In the genomic region with DNA sequence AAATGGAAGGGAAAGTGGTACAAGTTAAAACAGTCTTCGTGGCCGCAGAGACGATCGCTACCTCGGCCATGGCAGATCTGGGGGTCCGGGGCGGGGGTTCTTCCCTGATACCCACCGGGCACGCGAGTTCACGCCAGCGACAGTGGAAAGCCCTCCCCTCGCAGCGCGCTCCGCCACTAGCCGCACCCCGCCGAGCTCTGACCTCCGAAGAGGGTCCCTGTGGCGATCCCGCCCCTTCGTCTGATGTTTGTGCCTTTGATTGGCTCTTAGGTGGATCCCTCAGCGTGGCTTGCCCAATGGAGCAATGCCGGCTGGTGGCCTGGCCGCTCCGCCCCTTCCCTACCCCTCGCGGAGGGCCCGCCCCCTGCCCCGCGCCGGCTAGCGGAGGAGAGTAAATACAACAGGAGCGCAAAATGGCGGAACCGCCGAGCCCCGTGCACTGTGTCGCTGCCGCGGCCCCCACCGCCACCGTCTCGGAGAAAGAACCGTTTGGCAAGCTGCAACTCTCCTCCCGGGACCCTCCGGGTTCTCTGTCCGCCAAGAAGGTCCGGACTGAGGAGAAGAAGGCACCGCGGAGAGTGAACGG, we compare ENCODE assay signal across 8 cellular contexts. TPM values are rescaled to one million over a fixed set of nuclear protein-coding genes. Genes with fewer than 3 reads are reported as not detected.
DNase-seq lines count a peak whose midpoint lies in the region; ATAC-seq and TF ChIP-seq lines count a peak whose summit lies in the region.

RSBN1L (plus strand) TSS at position 403 of the 586 bp plus-strand sequence; CDS start at position 414, 11 bp downstream.

- H3K36me3 Mint-ChIP-seq in T-helper 17 cell (ENCODE audit: low read depth), result peaks cover 7% of the 10 kb centered on the region

- ATAC-seq in HG02885 (IDR thresholded peaks at IDR 0.05; ENCODE audit: poor library complexity, unreplicated experiment), result peak; percentile 94
- peak; percentile 95 for ATAC-seq in T-helper 17 cell

- H3K27ac ChIP-seq in angular gyrus (ENCODE audit: low read depth, low read length) (peak within 1 kb of the TSS; percentile 94), right atrium auricular region (peak within 1 kb of the TSS; percentile 98 to 99), uterus (peak within 1 kb of the TSS; percentile 92 to 97)

- TF ChIP-seq POLR2A in GM15510 (IDR thresholded peaks at IDR 0.05; ENCODE audit: borderline replicate concordance, extremely low read depth, insufficient read length) (peak; percentile 76), uterus (IDR thresholded peaks at IDR 0.05) (peak; percentile 90 to 98)

- H3K4me3 ChIP-seq in right atrium auricular region, result peak within 1 kb of the TSS; percentile 91 to 99
- H3K4me3 ChIP-seq in uterus, result peak within 1 kb of the TSS; percentile 73 to 96

- TF ChIP-seq CTCF in right atrium auricular region (IDR thresholded peaks at IDR 0.05), result peak in 1 of 2 donors; percentile 41
- TF ChIP-seq CTCF in uterus (IDR thresholded peaks at IDR 0.05), result peak; percentile 24 to 68 (median 47)

- no peaks in the 10 kb centered on the region for H3K9me3 ChIP-seq in T-helper 17 cell (ENCODE audit: control insufficient read depth, low read length, poor library complexity, severe bottlenecking)
- no peaks in the 10 kb centered on the region for H3K9me3 ChIP-seq in right atrium auricular region
- H3K9me3 ChIP-seq in uterus, result no peaks in the 10 kb centered on the region

- peaks cover 0 to 54% of the 10 kb centered on the region in 2 donors for H3K4me1 ChIP-seq in right atrium auricular region
- H3K4me1 ChIP-seq in uterus, result peaks cover 0 to 7% of the 10 kb centered on the region in 2 donors

- H3K27me3 ChIP-seq in right atrium auricular region (no peaks in the 10 kb centered on the region), uterus (no peaks in the 10 kb centered on the region)

- DNase-seq in NCI-H1694 treated with DMSO at 0.1 percent for 48 hours (lab: John Stamatoyannopoulos, UW), result peak; percentile 98
- DNase-seq in T-helper 17 cell, result peak; percentile 96 to 98 (median 97)
- DNase-seq in right atrium auricular region (ENCODE audit: low spot score), result peak; percentile 99
- DNase-seq in pulmonary artery endothelial cell (ENCODE audit: low read depth, low spot score), result peak; percentile 91
- peak; percentile 97 to 98 for DNase-seq in uterus

- H3K4me1 Mint-ChIP-seq in T-helper 17 cell, result peaks cover 34% of the 10 kb centered on the region

- no peaks in the 10 kb centered on the region for H3K27me3 Mint-ChIP-seq in T-helper 17 cell

- intact Hi-C loops in uterus (cut with DNase I; ENCODE audit: low total_unique reads), result no loop called here

- H3K27ac Mint-ChIP-seq in T-helper 17 cell, result peak within 1 kb of the TSS; percentile 96

- peak within 1 kb of the TSS; percentile 97 for H3K4me3 Mint-ChIP-seq in T-helper 17 cell

- H3K36me3 ChIP-seq in right atrium auricular region (no peaks in the 10 kb centered on the region), uterus (no peaks in the 10 kb centered on the region)

RNA-seq across cellular contexts. Expression of gene RSBN1L, which starts in this region (rescaled TPM):
- 10 to 100 TPM; 19.6 to 20.6 TPM for total RNA-seq in T-helper 17 cell
- 1 to 10 TPM; 7.5 to 7.9 TPM for total RNA-seq in right atrium auricular region
- total RNA-seq in pulmonary artery endothelial cell, result 10.2 and 16.5 TPM in 2 replicates
- total RNA-seq in uterus, result 10 to 100 TPM; 25.1 to 55.7 (median 42.5) TPM

Comparison
In these comparisons a context has a peak if more than half of its experiments do, and no peak if none do; other contexts are left out.
1. Peak in every context shown above with its lines: DNase-seq, ATAC-seq, H3K4me3 ChIP-seq and H3K27ac ChIP-seq.